Comparison of ENCODE assay signal across 15 cellular contexts in the genomic region with DNA sequence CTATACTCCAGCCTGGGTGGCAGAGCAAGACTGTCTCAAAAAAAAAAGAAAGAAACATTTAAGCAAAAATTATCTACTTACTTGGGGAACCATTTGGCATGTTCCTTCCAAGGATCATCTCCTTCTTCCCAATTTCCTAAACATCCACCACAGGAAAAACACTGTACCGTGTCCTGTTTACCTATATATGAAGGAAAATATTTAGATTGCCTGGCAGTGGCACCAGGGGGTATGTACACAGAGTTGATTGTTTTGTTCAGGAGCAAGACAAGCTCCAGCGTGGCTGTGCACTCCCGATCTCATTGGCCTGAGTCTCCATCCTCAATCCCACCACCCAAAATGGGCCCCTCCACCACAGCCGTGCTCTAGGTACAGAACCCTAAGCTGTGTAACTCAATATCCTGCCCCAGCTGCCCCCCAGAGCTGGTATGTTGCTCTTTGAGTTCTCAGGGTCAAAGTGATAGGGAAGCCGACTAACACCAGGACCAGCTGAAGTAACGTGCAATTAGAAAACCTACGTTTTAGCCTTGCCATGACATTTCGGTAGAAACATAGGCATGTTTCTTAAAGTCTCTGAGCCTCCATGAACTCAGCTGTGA. TPM values are rescaled to one million over a fixed set of nuclear protein-coding genes. Genes with fewer than 3 reads are reported as not detected.
DNase-seq lines count a peak whose midpoint lies in the region; ATAC-seq and TF ChIP-seq lines count a peak whose summit lies in the region.
"Had no signal": no experiment of that assay in that cellular context is flagged by ENCODE, and none has a peak within 500 bp of the region (broad histone marks: within the 10 kb centered on the region; RNA-seq: fewer than 3 reads in every experiment).

No MANE protein-coding gene starts in this region.

- no peak for TF ChIP-seq CTCF in WTC11 (IDR thresholded peaks at IDR 0.05)
- no peak for TF ChIP-seq CTCF in progenitor cell of endocrine pancreas (IDR thresholded peaks at IDR 0.05; ENCODE audit: unreplicated experiment)
- no peak for TF ChIP-seq CTCF in WERI-Rb-1 (IDR thresholded peaks at IDR 0.05; ENCODE audit: low read depth, low read length)

- no peak overlapping the region for H3K27ac ChIP-seq in WERI-Rb-1
- H3K27ac ChIP-seq: BLaER1 treated with 17β-estradiol and CSF1 and Interleukin-3, amounts not matched to agents 10 nM and 100 nM; Peyer's patch; SJSA1 had no signal

- H3K9me3 ChIP-seq in WERI-Rb-1 (ENCODE audit: severe bottlenecking) = no peaks in the 10 kb centered on the region
- H3K9me3 ChIP-seq: BLaER1 treated with 17β-estradiol and CSF1 and Interleukin-3, amounts not matched to agents 10 nM and 100 nM; Peyer's patch had no signal

- H3K27me3 Mint-ChIP-seq in WTC11 (ENCODE audit: low read depth) (no peaks in the 10 kb centered on the region), progenitor cell of endocrine pancreas (no peaks in the 10 kb centered on the region)

- H3K36me3 ChIP-seq in WERI-Rb-1 = no peaks in the 10 kb centered on the region
- H3K36me3 ChIP-seq: Peyer's patch, SJSA1 had no signal

- H3K4me1 Mint-ChIP-seq in WTC11 (peaks cover 3% of the 10 kb centered on the region; the same call in 1 of the 2 replicates), progenitor cell of endocrine pancreas (ENCODE audit: low read depth) (peaks cover 4% of the 10 kb centered on the region)

- no peaks in the 10 kb centered on the region for H3K27me3 ChIP-seq in WERI-Rb-1 (ENCODE audit: insufficient read depth, low read depth, severe bottlenecking)
- H3K27me3 ChIP-seq: BLaER1 treated with 17β-estradiol and CSF1 and Interleukin-3, amounts not matched to agents 10 nM and 100 nM; Peyer's patch; SJSA1 had no signal

- no peak overlapping the region for H3K27ac Mint-ChIP-seq in WTC11
- H3K27ac Mint-ChIP-seq in progenitor cell of endocrine pancreas = peak overlapping the region; percentile 33

- POLR2A ChIA-PET in WTC11 (lab: Charles Lee) = no interaction called here

- H3K36me3 Mint-ChIP-seq in WTC11 = no peaks in the 10 kb centered on the region
- no peaks in the 10 kb centered on the region for H3K36me3 Mint-ChIP-seq in progenitor cell of endocrine pancreas (ENCODE audit: insufficient read depth)

- CTCF ChIA-PET in WTC11 (lab: Charles Lee) = no interaction called here

- DNase-seq in H4 (ENCODE audit: low spot score) (peak; percentile 0), WTC11 (ENCODE audit: low spot score) (no peak), fibroblast of gingiva (ENCODE audit: low read depth) (peak; percentile 0), progenitor cell of endocrine pancreas (ENCODE audit: low spot score, unreplicated experiment) (no peak), WERI-Rb-1 (no peak), SW 1271 (lab: John Stamatoyannopoulos, UW) (no peak)
- DNase-seq in activated T-cell treated with anti-CD3 and anti-CD28 coated beads, Interleukin-2, amount 50 U/mL, for 1 hour = no peak
- DNase-seq: DMS79, H9, KBM-7, NCI-H1105 treated with DMSO at 0.1 percent for 48 hours, NCI-H1694 treated with DMSO at 0.1 percent for 48 hours, Peyer's patch had no signal

- no peak overlapping the region for H3K4me3 ChIP-seq in WERI-Rb-1 (ENCODE audit: low read depth, low read length)
- H3K4me3 ChIP-seq: BLaER1 treated with 17β-estradiol and CSF1 and Interleukin-3, amounts not matched to agents 10 nM and 100 nM; Peyer's patch; SJSA1 had no signal

- H3K9me3 Mint-ChIP-seq in WTC11 (no peaks in the 10 kb centered on the region), progenitor cell of endocrine pancreas (ENCODE audit: low read depth) (no peaks in the 10 kb centered on the region)
- H3K9me3 Mint-ChIP-seq: H9 had no signal

- H3K4me3 Mint-ChIP-seq in WTC11 (no peak overlapping the region), progenitor cell of endocrine pancreas (ENCODE audit: low read depth) (no peak overlapping the region)
- H3K4me3 Mint-ChIP-seq: H9 had no signal

- no peak for ATAC-seq in WTC11

TF ChIP-seq in WTC11, 78 proteins besides CTCF, POLR2A, EP300 and RAD21:
- TF ChIP-seq CREB1 (CRISPR knock-in tag; IDR thresholded peaks at IDR 0.05) (no peak), GABPB1 (CRISPR knock-in tag; IDR thresholded peaks at IDR 0.05) (0 out of 2 replicates have a peak, but pooled peaks have one; percentile 22)
TF ChIP-seq in WTC11: peak in this region for 1.

RNA-seq across cellular contexts. Expression of gene NAIP, which starts 13.8 kb away (rescaled TPM):
- total RNA-seq in H4 (2014; rRNA removed; shearing (Covaris generic)) = 0.49 and 0.60 TPM in 2 replicates
- total RNA-seq in WTC11 (2021) (1.9 to 3.0 TPM (median 2.2 TPM) in 3 replicates), progenitor cell of endocrine pancreas (39.4 and 46.3 TPM in 2 replicates)

RNA-seq across cellular contexts. Expression of gene GTF2H2, which starts 56.2 kb away (rescaled TPM):
- 29.2 and 30.4 TPM in 2 replicates for total RNA-seq in H4 (2014; rRNA removed; shearing (Covaris generic))
- total RNA-seq in WTC11 (2021) (30.1 to 38.9 TPM (median 34.9 TPM) in 3 replicates), progenitor cell of endocrine pancreas (48.5 and 49.1 TPM in 2 replicates)

Comparison
In these comparisons a context has a peak if more than half of its experiments do, and no peak if none do; other contexts are left out.
1. DNase-seq: peak in H4 (single experiment) and fibroblast of gingiva (single experiment); none in WTC11 (single experiment), progenitor cell of endocrine pancreas (single experiment), activated T-cell treated with anti-CD3 and anti-CD28 coated beads, Interleukin-2, amount 50 U/mL, for 1 hour (single experiment), WERI-Rb-1 (single experiment) and SW 1271 (0 of 2).
2. RNA of gene NAIP, which starts 13.8 kb away (total RNA-seq): 39.4 to 46.3 TPM in progenitor cell of endocrine pancreas; 1.9 to 3.0 TPM in WTC11 and 0.49 to 0.60 TPM in H4; every median in the first group is over 10 times any median in the second.